17 cellular contexts compared by ENCODE assay signal in genomic region chr16:24681793-24682192, GRCh38. TPM values are rescaled to one million over a fixed set of nuclear protein-coding genes. Genes with fewer than 3 reads are reported as not detected.
DNase-seq lines count a peak whose midpoint lies in the region; ATAC-seq, FAIRE-seq and TF ChIP-seq lines count a peak whose summit lies in the region.
"Had no signal": no experiment of that assay in that cellular context is flagged by ENCODE, and none has a peak within 500 bp of the region (broad histone marks: within the 10 kb centered on the region; RNA-seq: fewer than 3 reads in every experiment).

No MANE protein-coding gene starts in this region.

- ATAC-seq in HG03108 (IDR thresholded peaks at IDR 0.05; ENCODE audit: unreplicated experiment) = no peak
- ATAC-seq: left lung, T-helper 17 cell had no signal

- in situ Hi-C loops in Caki2 (cut with HindIII; ENCODE audit: low pct_unique_long_range_greater_than_20kb, low sequenced_read_pairs) = no loop called here

- no peaks in the 10 kb centered on the region for H3K27me3 ChIP-seq in keratinocyte (ENCODE audit: control insufficient read depth, extremely low read depth, insufficient read depth, low read length)
- H3K27me3 ChIP-seq: left lung had no signal

- peak; percentile 77 for DNase-seq in Caki2 (ENCODE audit: low read depth)
- peak; percentile 29 to 85 for DNase-seq in NOMO-1 (lab: John Stamatoyannopoulos, UW; ENCODE audit: unreplicated experiment in 2 of 2)
- DNase-seq in cardiac fibroblast (ENCODE audit: low read depth in 2 of 2) = peak; percentile 54 to 72
- no peak for DNase-seq in keratinocyte (ENCODE audit: low read depth, low spot score)
- DNase-seq in NCI-H2107 (lab: John Stamatoyannopoulos, UW) = no peak
- DNase-seq in stimulated activated CD4-positive, alpha-beta T cell treated with anti-CD3 and anti-CD28 coated beads, Interleukin-15, amount 100 ng/mL, for 24 hours = no peak
- no peak for DNase-seq in NCI-H1048 (lab: John Stamatoyannopoulos, UW)
- DNase-seq: activated effector memory CD4-positive, alpha-beta T cell treated with Interleukin-2 at 50 U/mL for 16 hours; left lung; NCI-H146; NCI-H524; RPMI8226; stimulated activated naive CD4-positive, alpha-beta T cell treated with Interleukin-2 at 50 U/mL for 16 hours; T-helper 17 cell had no signal

- peak overlapping the region; percentile 84 for H3K4me2 ChIP-seq in keratinocyte (ENCODE audit: control insufficient read depth, extremely low read depth, insufficient read depth, low read depth, low read length)

- H3K79me2 ChIP-seq in keratinocyte (ENCODE audit: control insufficient read depth, insufficient read depth, low read length) = no peaks in the 10 kb centered on the region

- peak overlapping the region; percentile 91 for H3K27ac ChIP-seq in keratinocyte (ENCODE audit: control insufficient read depth, insufficient read depth, low read length)
- H3K27ac ChIP-seq: coronary artery, left lung had no signal

- no peak for TF ChIP-seq CTCF in cardiac fibroblast (IDR thresholded peaks at IDR 0.05; ENCODE audit: low read depth, low read length)
- TF ChIP-seq CTCF in keratinocyte (optimal IDR thresholded peaks at IDR 0.05 in 1 of 3, IDR thresholded peaks at IDR 0.05 in 1 of 3, conservative IDR thresholded peaks at IDR 0.05 in 1 of 3; ENCODE audit: extremely low read depth in 1 of 3, insufficient read depth in 2 of 3, low read length in 3 of 3) = no peak

- dilution Hi-C loops in keratinocyte (cut with MboI; ENCODE audit: extremely low pct_ligation_motif_present, low sequenced_read_pairs) = no loop called here

- no peaks in the 10 kb centered on the region for H4K20me1 ChIP-seq in keratinocyte (ENCODE audit: control insufficient read depth, extremely low read depth, insufficient read depth, low read length)

- no peak for FAIRE-seq in keratinocyte (lab: Jason Lieb, UNC)

- H3K4me3 ChIP-seq in cardiac fibroblast (replicated peaks in 1 of 2; ENCODE audit: low read depth in 2 of 2, low read length in 2 of 2) = no peak overlapping the region
- H3K4me3 ChIP-seq in keratinocyte (ENCODE audit: control insufficient read depth in 2 of 3, extremely low read depth in 1 of 3, insufficient read depth in 2 of 3, low read depth in 1 of 3, low read length in 3 of 3) = peak overlapping the region in 1 of 3 experiments; percentile 15
- H3K4me3 ChIP-seq: coronary artery, HAP-1, left lung had no signal

- H2AFZ ChIP-seq in keratinocyte (ENCODE audit: control insufficient read depth, low read length) = peak overlapping the region; percentile 71

- H3K9me1 ChIP-seq in keratinocyte (ENCODE audit: control insufficient read depth, extremely low read depth, insufficient read depth, low read length) = no peaks in the 10 kb centered on the region

- H3K9ac ChIP-seq in keratinocyte (ENCODE audit: control insufficient read depth, extremely low read depth, insufficient read depth, low read length) = peak overlapping the region; percentile 43

- H3K4me1 ChIP-seq in keratinocyte (ENCODE audit: control insufficient read depth, extremely low read depth, insufficient read depth, low read length) = peaks cover 23% of the 10 kb centered on the region

- no peaks in the 10 kb centered on the region for H3K9me3 ChIP-seq in keratinocyte (ENCODE audit: control insufficient read depth, low read depth, low read length)
- H3K9me3 ChIP-seq: HAP-1, left lung had no signal

- H3K36me3 ChIP-seq in keratinocyte (ENCODE audit: control insufficient read depth in 2 of 2, extremely low read depth in 1 of 2, insufficient read depth in 2 of 2, low read length in 2 of 2) = no peaks in the 10 kb centered on the region
- H3K36me3 ChIP-seq: HAP-1, left lung had no signal

RNA-seq across cellular contexts. Expression of gene TNRC6A, which starts 47.7 kb away (rescaled TPM):
- total RNA-seq in Caki2 (2014; rRNA removed; shearing (Covaris generic); ENCODE audit: low replicate concordance) = 6.2 and 12.2 TPM in 2 replicates
- 17.7 to 30.8 TPM (median 23.3 TPM) in 3 replicates for polyA plus RNA-seq in keratinocyte
- 18.0 TPM for polyA plus RNA-seq in keratinocyte (2011; ENCODE audit: low read depth)
- 9.5 and 13.9 TPM in 2 replicates for polyA plus RNA-seq in keratinocyte (2011; cell fraction: cytosol; rRNA removed)
- 71.5 and 74.5 TPM in 2 replicates for polyA plus RNA-seq in keratinocyte (2011; cell fraction: nucleus; rRNA removed)
- 12.4 and 21.9 TPM in 2 replicates for polyA plus RNA-seq in keratinocyte (2012; ENCODE audit: low replicate concordance)
- 48.6 to 90.9 TPM (median 50.8 TPM) in 3 replicates for polyA minus RNA-seq in keratinocyte
- polyA minus RNA-seq in keratinocyte (2011; cell fraction: cytosol; rRNA and poly(A)+ RNA removed) = 20.0 TPM
- polyA minus RNA-seq in keratinocyte (2011; cell fraction: nucleus; rRNA and poly(A)+ RNA removed) = 52.5 and 84.1 TPM in 2 replicates

Comparison
In these comparisons a context has a peak if more than half of its experiments do, and no peak if none do; other contexts are left out.
1. DNase-seq: peak in Caki2 (single experiment), NOMO-1 (2 of 2) and cardiac fibroblast (2 of 2); none in keratinocyte (single experiment), NCI-H2107 (single experiment), stimulated activated CD4-positive, alpha-beta T cell treated with anti-CD3 and anti-CD28 coated beads, Interleukin-15, amount 100 ng/mL, for 24 hours (single experiment) and NCI-H1048 (single experiment).